22 cellular contexts compared by ENCODE assay signal in the genomic region with DNA sequence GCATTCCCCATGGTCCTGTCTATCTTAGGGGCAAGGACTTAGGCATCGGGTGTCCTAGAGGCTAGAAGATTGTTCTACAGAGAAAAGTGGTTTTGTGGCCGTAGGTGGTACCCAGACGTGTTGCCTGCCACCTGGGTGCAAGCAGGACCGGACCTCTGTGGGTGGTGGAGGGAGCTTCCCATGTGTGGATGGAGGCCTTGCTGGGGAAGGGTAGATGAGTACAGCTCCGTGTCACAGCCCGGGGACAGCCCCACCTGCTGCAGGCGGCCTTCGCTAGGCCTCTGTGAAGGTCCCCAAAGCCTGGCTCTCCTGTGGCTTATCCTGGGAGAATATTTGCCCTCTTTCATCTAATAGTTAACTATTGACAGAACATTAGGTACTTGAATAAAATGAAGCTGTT. TPM values are rescaled to one million over a fixed set of nuclear protein-coding genes. Genes with fewer than 3 reads are reported as not detected.
"Had no signal": no experiment of that assay in that cellular context is flagged by ENCODE, and none has a peak within 500 bp of the region (broad histone marks: within the 10 kb centered on the region; RNA-seq: fewer than 3 reads in every experiment).

No MANE protein-coding gene starts in this region.

- H3K9me3 Mint-ChIP-seq: activated T-helper 1 cell treated with anti-CD3 and anti-CD28 coated beads, Interleukin-12 subunit alpha, Interleukin-12 subunit beta, Interleukin-2, Interleukin-4 antibody, amounts not matched to agents 30 ng/mL and 10 ng/mL and 1 ng/mL, durations not matched to agents 14 hours and 24 hours and 36 hours; stimulated activated naive CD8-positive, alpha-beta T cell treated with anti-CD3 and anti-CD28 coated beads, Interleukin-15, amount 100 ng/mL, for 72 hours had no signal

- DNase-seq: activated CD4-positive, alpha-beta T cell treated with anti-CD3 and anti-CD28 coated beads for 1 hour; activated CD4-positive, alpha-beta T cell treated with anti-CD3 and anti-CD28 coated beads, Interleukin-2, amount 50 U/mL, for 4 hours; activated naive CD8-positive, alpha-beta T cell treated with anti-CD3 and anti-CD28 coated beads for 36 hours; activated T-cell treated with anti-CD3 and anti-CD28 coated beads for 4 hours; amygdala; body of pancreas; caudate nucleus; colonic mucosa; immature natural killer cell; kidney glomerular epithelial cell; naive thymus-derived CD4-positive, alpha-beta T cell; stimulated activated CD4-positive, alpha-beta T cell treated with anti-CD3 and anti-CD28 coated beads, Interleukin-15, amount 100 ng/mL, for 24 hours; stimulated activated CD4-positive, alpha-beta T cell treated with anti-CD3 and anti-CD28 coated beads, Interleukin-2, amount 100 ng/mL, for 48 hours; stimulated activated naive CD8-positive, alpha-beta T cell treated with anti-CD3 and anti-CD28 coated beads, Interleukin-15, amount 100 ng/mL, for 72 hours; T-helper 2 cell; trophoblast cell; WERI-Rb-1 had no signal

- H3K27ac ChIP-seq: body of pancreas, colonic mucosa, neutrophil, parathyroid adenoma, WERI-Rb-1 had no signal

- H3K9me3 ChIP-seq: body of pancreas, colonic mucosa had no signal

- H3K4me3 Mint-ChIP-seq: activated naive CD8-positive, alpha-beta T cell treated with anti-CD3 and anti-CD28 coated beads for 36 hours; activated T-helper 1 cell treated with anti-CD3 and anti-CD28 coated beads, Interleukin-12 subunit alpha, Interleukin-12 subunit beta, Interleukin-2, Interleukin-4 antibody, amounts not matched to agents 30 ng/mL and 10 ng/mL and 1 ng/mL, durations not matched to agents 14 hours and 24 hours and 36 hours; immature natural killer cell; memory B cell; naive thymus-derived CD4-positive, alpha-beta T cell; stimulated activated naive CD8-positive, alpha-beta T cell treated with anti-CD3 and anti-CD28 coated beads, Interleukin-15, amount 100 ng/mL, for 72 hours had no signal

- H3K4me1 Mint-ChIP-seq: activated naive CD8-positive, alpha-beta T cell treated with anti-CD3 and anti-CD28 coated beads for 36 hours; immature natural killer cell had no signal

- H3K36me3 Mint-ChIP-seq: immature natural killer cell; naive thymus-derived CD4-positive, alpha-beta T cell had no signal

- H3K4me1 ChIP-seq: colonic mucosa, parathyroid adenoma had no signal

- H3K4me3 ChIP-seq: body of pancreas, colonic mucosa, esophagus muscularis mucosa had no signal

- H3K27ac Mint-ChIP-seq: activated naive CD8-positive, alpha-beta T cell treated with anti-CD3 and anti-CD28 coated beads for 36 hours; activated T-helper 1 cell treated with anti-CD3 and anti-CD28 coated beads, Interleukin-12 subunit alpha, Interleukin-12 subunit beta, Interleukin-2, Interleukin-4 antibody, amounts not matched to agents 30 ng/mL and 10 ng/mL and 1 ng/mL, durations not matched to agents 14 hours and 24 hours and 36 hours; immature natural killer cell; memory B cell; naive thymus-derived CD4-positive, alpha-beta T cell had no signal

- H3K27me3 ChIP-seq: body of pancreas, colonic mucosa, esophagus muscularis mucosa, neutrophil had no signal

- H3K9ac ChIP-seq: parathyroid adenoma had no signal

- ATAC-seq: body of pancreas; naive thymus-derived CD4-positive, alpha-beta T cell; stimulated activated naive CD8-positive, alpha-beta T cell treated with anti-CD3 and anti-CD28 coated beads, Interleukin-15, amount 100 ng/mL, for 72 hours had no signal

- H3K36me3 ChIP-seq: colonic mucosa, esophagus muscularis mucosa, neutrophil, WERI-Rb-1 had no signal

- H2AFZ ChIP-seq: parathyroid adenoma had no signal

RNA-seq across cellular contexts. Expression of gene CTIF, which starts 25.3 kb away (rescaled TPM):
- polyA plus RNA-seq: naive thymus-derived CD4-positive, alpha-beta T cell had no signal
